21 cellular contexts compared by ENCODE assay signal in genomic region chr21:40278345-40278744, GRCh38.
DNase-seq lines count a peak whose midpoint lies in the region; ATAC-seq, FAIRE-seq and TF ChIP-seq lines count a peak whose summit lies in the region.
"Had no signal": no experiment of that assay in that cellular context is flagged by ENCODE, and none has a peak within 500 bp of the region (broad histone marks: within the 10 kb centered on the region; RNA-seq: fewer than 3 reads in every experiment).

No MANE protein-coding gene starts in this region.

- TF ChIP-seq CTCF in bronchial epithelial cell (IDR thresholded peaks at IDR 0.05; ENCODE audit: insufficient read depth, low read length, severe bottlenecking) (no peak), H1 (IDR thresholded peaks at IDR 0.05; ENCODE audit: control extremely low read depth in 1 of 3, insufficient read depth in 1 of 3, low read depth in 1 of 3, low read length in 3 of 3) (no peak), foreskin keratinocyte (conservative IDR thresholded peaks at IDR 0.05) (no peak)

- CTCF ChIA-PET in H1 (lab: Charles Lee; ENCODE audit: partially characterized antibody) = no interaction called here

- H3K9me3 ChIP-seq in H1 (ENCODE audit: insufficient read depth in 2 of 2, low read depth in 1 of 2, low read length in 1 of 2) = no peaks in the 10 kb centered on the region
- H3K9me3 ChIP-seq: BLaER1, Caco-2 had no signal

- no peak for TF ChIP-seq RAD21 in H1 (IDR thresholded peaks at IDR 0.05 in 1 of 2, conservative IDR thresholded peaks at IDR 0.05 in 1 of 2; ENCODE audit: low read depth in 2 of 2, low read length in 2 of 2)

- H2BK20ac ChIP-seq in H1 (ENCODE audit: low read length) = no peak overlapping the region

- no peak for TF ChIP-seq EP300 in H1 (IDR thresholded peaks at IDR 0.05; ENCODE audit: borderline replicate concordance in 1 of 2, low read depth in 2 of 2, low read length in 2 of 2)

- H3K4me2 ChIP-seq in H1 (ENCODE audit: insufficient read depth in 1 of 2, low read depth in 2 of 2, low read length in 2 of 2) = no peak overlapping the region
- H3K4me2 ChIP-seq: BLaER1 had no signal

- ATAC-seq in foreskin keratinocyte = peak; percentile 84
- ATAC-seq: CD8-positive, alpha-beta T cell; GM12878; HCT116 had no signal

- no peak overlapping the region for H3K23ac ChIP-seq in H1 (ENCODE audit: insufficient read length)

- H4K91ac ChIP-seq in H1 (replicated peaks; ENCODE audit: insufficient read length, low read length) = no peak overlapping the region

- H3K18ac ChIP-seq in H1 (ENCODE audit: extremely low read depth, low read length) = no peak overlapping the region

- no peak overlapping the region for H2BK120ac ChIP-seq in H1 (replicated peaks; ENCODE audit: low read depth, low read length)

- no peaks in the 10 kb centered on the region for H3K23me2 ChIP-seq in H1 (ENCODE audit: low read depth, low read length)

- no peak overlapping the region for H2AK5ac ChIP-seq in H1 (ENCODE audit: low read depth, low read length)

- H3K79me2 ChIP-seq in H1 (ENCODE audit: control insufficient read depth in 1 of 2, insufficient read depth in 2 of 2, low read length in 2 of 2) = no peaks in the 10 kb centered on the region

- FAIRE-seq in bronchial epithelial cell (lab: Jason Lieb, UNC) (no peak), H1 (lab: Jason Lieb, UNC) (no peak)
- FAIRE-seq: D721Med, GM12878, GM19239 had no signal

- H2BK15ac ChIP-seq in H1 (ENCODE audit: low read length) = no peak overlapping the region

- H3K4ac ChIP-seq in H1 (replicated peaks; ENCODE audit: insufficient read length, low read depth, low read length) = no peak overlapping the region

- no peak overlapping the region for H2BK5ac ChIP-seq in H1 (ENCODE audit: low read depth, low read length)

- DNase-seq in bronchial epithelial cell (ENCODE audit: low read depth) (peak; percentile 76), H1 (ENCODE audit: low read depth in 1 of 2, low spot score in 2 of 2) (no peak), foreskin keratinocyte (peak; percentile 67 to 81), D341Med (ENCODE audit: low spot score) (no peak), AG08396 (ENCODE audit: low spot score) (no peak)
- DNase-seq in stimulated activated CD4-positive, alpha-beta T cell treated with anti-CD3 and anti-CD28 coated beads, Interleukin-2, amount 100 ng/mL, for 24 hours = no peak
- DNase-seq: Caco-2; CD4-positive, CD25-positive, alpha-beta regulatory T cell; CD8-positive, alpha-beta T cell; DMS 273 treated with DMSO at 0.1 percent for 48 hours; DMS79; EL; GDM1; GM23248; H9 had no signal

- H3K27me3 ChIP-seq in bronchial epithelial cell (ENCODE audit: control insufficient read depth, insufficient read depth, low read length) (no peaks in the 10 kb centered on the region), H1 (replicated peaks in 1 of 4; ENCODE audit: control insufficient read depth in 3 of 4, extremely low read depth in 1 of 4, insufficient read depth in 3 of 4, low read length in 3 of 4) (no peaks in the 10 kb centered on the region), foreskin keratinocyte (no peaks in the 10 kb centered on the region)
- H3K27me3 ChIP-seq: BLaER1 had no signal

- no peak for TF ChIP-seq POLR2A in H1 (IDR thresholded peaks at IDR 0.05; ENCODE audit: control extremely low read depth in 1 of 2, low read depth in 2 of 2, low read length in 2 of 2)

- WGBS in H1 (ENCODE audit: extremely low coverage in 1 of 2, insufficient coverage in 1 of 2, insufficient read length in 1 of 2, insufficient replicate concordance in 2 of 2, low coverage in 1 of 2, low lambda C conversion rate in 2 of 2, missing lambda C conversion rate in 1 of 2), 2 experiments = 79% methylated on average over 1 of the region's 1 CpG; no CpG with 5 or more reads in 1 of the 2 experiments

- POLR2A ChIA-PET in H1 (lab: Charles Lee; ENCODE audit: partially characterized antibody) = no interaction called here

- H3K27ac ChIP-seq in H1 (ENCODE audit: low read depth, low read length) (no peak overlapping the region), foreskin keratinocyte (no peak overlapping the region)
- H3K27ac ChIP-seq: BLaER1, C4-2B, GM23248 had no signal

- no peak overlapping the region for H4K5ac ChIP-seq in H1 (ENCODE audit: insufficient read length, low read depth, low read length)

- no peak overlapping the region for H3K4me3 ChIP-seq in bronchial epithelial cell (ENCODE audit: low read depth, low read length)
- no peak overlapping the region for H3K4me3 ChIP-seq in H1 (ENCODE audit: extremely low read depth in 1 of 4, insufficient read depth in 2 of 4, low read depth in 3 of 4, low read length in 4 of 4)
- H3K4me3 ChIP-seq: BLaER1, GM12878, GM23248 had no signal

- H3K36me3 ChIP-seq in bronchial epithelial cell (ENCODE audit: control insufficient read depth, insufficient read depth, low read length) = no peaks in the 10 kb centered on the region
- no peaks in the 10 kb centered on the region for H3K36me3 ChIP-seq in H1 (ENCODE audit: control insufficient read depth in 2 of 4, insufficient read depth in 4 of 4, low read length in 3 of 4)
- H3K36me3 ChIP-seq: BLaER1 had no signal

- no peak overlapping the region for H3K9ac ChIP-seq in H1 (replicated peaks in 1 of 4; ENCODE audit: extremely low read depth in 1 of 4, low read depth in 3 of 4, low read length in 3 of 4)
- H3K9ac ChIP-seq: BLaER1, GM23248 had no signal

- no peak overlapping the region for H4K8ac ChIP-seq in H1 (ENCODE audit: extremely low read depth, insufficient read depth, low read length)

- peak overlapping the region; percentile 85; the same call in 1 of the 2 replicates for H2AFZ ChIP-seq in H1 (ENCODE audit: low read length)
- H2AFZ ChIP-seq: GM23248 had no signal

- no peak overlapping the region for H3K14ac ChIP-seq in H1 (ENCODE audit: insufficient read length)

- no peaks in the 10 kb centered on the region for H3K79me1 ChIP-seq in H1 (ENCODE audit: low read depth, low read length)

- H4K20me1 ChIP-seq in H1 (replicated peaks in 1 of 2; ENCODE audit: control insufficient read depth in 1 of 2, insufficient read depth in 2 of 2, low read length in 2 of 2) = no peaks in the 10 kb centered on the region
- H4K20me1 ChIP-seq: BLaER1 had no signal

- no peak overlapping the region for H3K56ac ChIP-seq in H1 (replicated peaks; ENCODE audit: insufficient read length, low read depth, low read length)

- H3K4me1 ChIP-seq in H1 (replicated peaks in 1 of 4; ENCODE audit: control insufficient read depth in 3 of 4, insufficient read depth in 4 of 4, low read length in 3 of 4) (peaks cover 0 to under 1% (median 0%) of the 10 kb centered on the region in 4 experiments; a peak in 1 of 7 replicates), foreskin keratinocyte (peaks cover 10% of the 10 kb centered on the region)
- H3K4me1 ChIP-seq: BLaER1, Caco-2 had no signal

- H2BK12ac ChIP-seq in H1 (ENCODE audit: low read depth, low read length) = no peak overlapping the region

Comparison
In these comparisons a context has a peak if more than half of its experiments do, and no peak if none do; other contexts are left out.
1. DNase-seq: peak in bronchial epithelial cell (single experiment) and foreskin keratinocyte (2 of 2); none in H1 (0 of 2), D341Med (single experiment), stimulated activated CD4-positive, alpha-beta T cell treated with anti-CD3 and anti-CD28 coated beads, Interleukin-2, amount 100 ng/mL, for 24 hours (0 of 2) and AG08396 (single experiment).